In genomic region chr19:1040476-1041271, GRCh38 we compare ENCODE assay signal across 8 cellular contexts. TPM values are rescaled to one million over a fixed set of nuclear protein-coding genes. Genes with fewer than 3 reads are reported as not detected.
DNase-seq lines count a peak whose midpoint lies in the region; ATAC-seq and TF ChIP-seq lines count a peak whose summit lies in the region.

No MANE protein-coding gene starts in this region.

- no peaks in the 10 kb centered on the region for H3K27me3 ChIP-seq in CD8-positive, alpha-beta T cell (ENCODE audit: insufficient read depth, low read length)

- TF ChIP-seq CTCF in CD8-positive, alpha-beta T cell (IDR thresholded peaks at IDR 0.05) = no peak
- TF ChIP-seq CTCF in LNCaP clone FGC (IDR thresholded peaks at IDR 0.05; ENCODE audit: control insufficient read depth, extremely low read depth, insufficient read depth) (no peak), fibroblast of pulmonary artery (IDR thresholded peaks at IDR 0.05; ENCODE audit: low read length, missing control alignments) (no peak)

- peak overlapping the region; percentile 71 for H3K27ac ChIP-seq in CD8-positive, alpha-beta T cell (ENCODE audit: low read depth, low read length)

- H3K36me3 Mint-ChIP-seq in CD8-positive, alpha-beta T cell = peaks cover 65% of the 10 kb centered on the region
- peaks cover 42% of the 10 kb centered on the region for H3K36me3 Mint-ChIP-seq in activated T-helper 2 cell treated with anti-CD3 and anti-CD28 coated beads, Interferon-gamma antibody, Interleukin-2, Interleukin-4, amounts not matched to agents 10 μg/mL and 5 μg/mL and 100 μg/mL, durations not matched to agents 14 hours and 24 hours and 36 hours (ENCODE audit: low read depth)
- no peaks in the 10 kb centered on the region for H3K36me3 Mint-ChIP-seq in natural killer cell treated with Interleukin-12 subunit alpha and Interleukin-12 subunit beta and Interleukin-15 and Interleukin-18, amount 100 ng/mL, for 72 hours
- peaks cover 56% of the 10 kb centered on the region for H3K36me3 Mint-ChIP-seq in stimulated activated memory B cell treated with anti-CD40 and anti-IgM and Interleukin-4, amounts not matched to agents 10 μg/mL and 1 μg/mL and 100 μg/mL, for 72 hours

- peaks cover 19% of the 10 kb centered on the region for H3K36me3 ChIP-seq in CD8-positive, alpha-beta T cell (ENCODE audit: insufficient read depth, low read length)

- no peaks in the 10 kb centered on the region for H3K9me3 Mint-ChIP-seq in CD8-positive, alpha-beta T cell
- H3K9me3 Mint-ChIP-seq in activated T-helper 2 cell treated with anti-CD3 and anti-CD28 coated beads, Interferon-gamma antibody, Interleukin-2, Interleukin-4, amounts not matched to agents 10 μg/mL and 5 μg/mL and 100 μg/mL, durations not matched to agents 14 hours and 24 hours and 36 hours = no peaks in the 10 kb centered on the region
- H3K9me3 Mint-ChIP-seq in natural killer cell treated with Interleukin-12 subunit alpha and Interleukin-12 subunit beta and Interleukin-15 and Interleukin-18, amount 100 ng/mL, for 72 hours = no peaks in the 10 kb centered on the region
- no peaks in the 10 kb centered on the region for H3K9me3 Mint-ChIP-seq in stimulated activated memory B cell treated with anti-CD40 and anti-IgM and Interleukin-4, amounts not matched to agents 10 μg/mL and 1 μg/mL and 100 μg/mL, for 72 hours

- peaks cover 37% of the 10 kb centered on the region for H3K4me1 ChIP-seq in CD8-positive, alpha-beta T cell (ENCODE audit: insufficient read depth, low read length)

- peak overlapping the region; percentile 99 for H3K4me3 Mint-ChIP-seq in CD8-positive, alpha-beta T cell
- H3K4me3 Mint-ChIP-seq in activated T-helper 2 cell treated with anti-CD3 and anti-CD28 coated beads, Interferon-gamma antibody, Interleukin-2, Interleukin-4, amounts not matched to agents 10 μg/mL and 5 μg/mL and 100 μg/mL, durations not matched to agents 14 hours and 24 hours and 36 hours (ENCODE audit: low read depth) = peak overlapping the region; percentile 96
- peak overlapping the region; percentile 95 for H3K4me3 Mint-ChIP-seq in natural killer cell treated with Interleukin-12 subunit alpha and Interleukin-12 subunit beta and Interleukin-15 and Interleukin-18, amount 100 ng/mL, for 72 hours
- H3K4me3 Mint-ChIP-seq in stimulated activated memory B cell treated with anti-CD40 and anti-IgM and Interleukin-4, amounts not matched to agents 10 μg/mL and 1 μg/mL and 100 μg/mL, for 72 hours = peak overlapping the region; percentile 91

- H3K4me1 Mint-ChIP-seq in CD8-positive, alpha-beta T cell (ENCODE audit: low read depth) = peaks cover 49% of the 10 kb centered on the region
- peaks cover 33% of the 10 kb centered on the region for H3K4me1 Mint-ChIP-seq in activated T-helper 2 cell treated with anti-CD3 and anti-CD28 coated beads, Interferon-gamma antibody, Interleukin-2, Interleukin-4, amounts not matched to agents 10 μg/mL and 5 μg/mL and 100 μg/mL, durations not matched to agents 14 hours and 24 hours and 36 hours (ENCODE audit: low read depth)
- peaks cover 29 to 36% of the 10 kb centered on the region in 2 donors for H3K4me1 Mint-ChIP-seq in natural killer cell treated with Interleukin-12 subunit alpha and Interleukin-12 subunit beta and Interleukin-15 and Interleukin-18, amount 100 ng/mL, for 72 hours (ENCODE audit: low read depth in 2 of 2)
- peaks cover 65% of the 10 kb centered on the region for H3K4me1 Mint-ChIP-seq in stimulated activated memory B cell treated with anti-CD40 and anti-IgM and Interleukin-4, amounts not matched to agents 10 μg/mL and 1 μg/mL and 100 μg/mL, for 72 hours

- intact Hi-C loops in CD8-positive, alpha-beta T cell (cut with DNase I, micrococcal nuclease) = loop anchor here (1.0 to 2.0 kb wide), 4 partner anchors 19 to 115 kb away; partner anchors contain the start of genes ARHGAP45 (in 2 of the 2), RNU6-2 (in 2 of the 2) and TMEM259 (in 2 of the 2)
- intact Hi-C loops in activated T-helper 2 cell treated with anti-CD3 and anti-CD28 coated beads, Interferon-gamma antibody, Interleukin-2, Interleukin-4, amounts not matched to agents 10 μg/mL and 5 μg/mL and 100 μg/mL, durations not matched to agents 14 hours and 24 hours and 36 hours (cut with micrococcal nuclease) = loop anchor here (1.0 to 2.0 kb wide), 2 partner anchors 12 to 28 kb away; no protein-coding TSS in a partner anchor

- peak; percentile 45 for ATAC-seq in CD8-positive, alpha-beta T cell
- peak; percentile 34 for ATAC-seq in GM21717 (IDR thresholded peaks at IDR 0.05; ENCODE audit: unreplicated experiment)
- ATAC-seq in natural killer cell treated with Interleukin-12 subunit alpha and Interleukin-12 subunit beta and Interleukin-15 and Interleukin-18, amount 100 ng/mL, for 72 hours = peak; percentile 78 to 79
- peak; percentile 75 for ATAC-seq in stimulated activated memory B cell treated with anti-CD40 and anti-IgM and Interleukin-4, amounts not matched to agents 10 μg/mL and 1 μg/mL and 100 μg/mL, for 72 hours

- H3K9me3 ChIP-seq in CD8-positive, alpha-beta T cell (ENCODE audit: low read length) = no peaks in the 10 kb centered on the region

- peak overlapping the region; percentile 96 for H3K4me3 ChIP-seq in CD8-positive, alpha-beta T cell (ENCODE audit: low read depth, low read length)
- H3K4me3 ChIP-seq in LNCaP clone FGC (ENCODE audit: low read depth, low read length) = peak overlapping the region; percentile 91
- peak overlapping the region; percentile 70 for H3K4me3 ChIP-seq in fibroblast of pulmonary artery (replicated peaks; ENCODE audit: low read depth, low read length)

- CTCF ChIA-PET in CD8-positive, alpha-beta T cell (lab: Charles Lee) = interaction anchor here (0.6 to 7.6 kb wide), 11 partner anchors 10 to 271 kb away, joined by 3 to 68 read pairs (median 5); partner anchors contain the start of genes ARHGAP45, CNN2, POLR2E and RNU6-2

- DNase-seq in CD8-positive, alpha-beta T cell = peak; percentile 74 to 92 (median 87)
- DNase-seq in LNCaP clone FGC (ENCODE audit: low read depth) (peak; percentile 93), RPMI8226 (peak; percentile 94), fibroblast of pulmonary artery (ENCODE audit: low read depth) (peak; percentile 94)
- peak; percentile 92 for DNase-seq in activated T-helper 2 cell treated with anti-CD3 and anti-CD28 coated beads, Interferon-gamma antibody, Interleukin-2, Interleukin-4, amounts not matched to agents 10 μg/mL and 5 μg/mL and 100 μg/mL, durations not matched to agents 14 hours and 24 hours and 36 hours (ENCODE audit: low spot score)
- DNase-seq in natural killer cell treated with Interleukin-12 subunit alpha and Interleukin-12 subunit beta and Interleukin-15 and Interleukin-18, amount 100 ng/mL, for 72 hours (ENCODE audit: low spot score) = peak; percentile 94

- H3K27ac Mint-ChIP-seq in CD8-positive, alpha-beta T cell = peak overlapping the region; percentile 96
- H3K27ac Mint-ChIP-seq in activated T-helper 2 cell treated with anti-CD3 and anti-CD28 coated beads, Interferon-gamma antibody, Interleukin-2, Interleukin-4, amounts not matched to agents 10 μg/mL and 5 μg/mL and 100 μg/mL, durations not matched to agents 14 hours and 24 hours and 36 hours = peak overlapping the region; percentile 64
- peak overlapping the region; percentile 80 to 96 for H3K27ac Mint-ChIP-seq in natural killer cell treated with Interleukin-12 subunit alpha and Interleukin-12 subunit beta and Interleukin-15 and Interleukin-18, amount 100 ng/mL, for 72 hours
- H3K27ac Mint-ChIP-seq in stimulated activated memory B cell treated with anti-CD40 and anti-IgM and Interleukin-4, amounts not matched to agents 10 μg/mL and 1 μg/mL and 100 μg/mL, for 72 hours = peak overlapping the region; percentile 96

- POLR2A ChIA-PET in CD8-positive, alpha-beta T cell (lab: Charles Lee) = interaction anchor here (0.6 to 8.3 kb wide), 19 partner anchors 8 to 228 kb away, joined by 3 to 148 read pairs (median 5); partner anchors contain the start of genes ARHGAP45, CNN2, GPX4 and RNU6-2

- no peaks in the 10 kb centered on the region for H3K27me3 Mint-ChIP-seq in CD8-positive, alpha-beta T cell (ENCODE audit: low read depth)
- no peaks in the 10 kb centered on the region for H3K27me3 Mint-ChIP-seq in activated T-helper 2 cell treated with anti-CD3 and anti-CD28 coated beads, Interferon-gamma antibody, Interleukin-2, Interleukin-4, amounts not matched to agents 10 μg/mL and 5 μg/mL and 100 μg/mL, durations not matched to agents 14 hours and 24 hours and 36 hours (ENCODE audit: low read depth)
- no peaks in the 10 kb centered on the region for H3K27me3 Mint-ChIP-seq in natural killer cell treated with Interleukin-12 subunit alpha and Interleukin-12 subunit beta and Interleukin-15 and Interleukin-18, amount 100 ng/mL, for 72 hours
- no peaks in the 10 kb centered on the region for H3K27me3 Mint-ChIP-seq in stimulated activated memory B cell treated with anti-CD40 and anti-IgM and Interleukin-4, amounts not matched to agents 10 μg/mL and 1 μg/mL and 100 μg/mL, for 72 hours

RNA-seq across cellular contexts. Expression of gene ABCA7, which starts 0.8 kb away (rescaled TPM):
- 10 to 100 TPM; 93.3 to 98.0 TPM for total RNA-seq in CD8-positive, alpha-beta T cell
- total RNA-seq in activated T-helper 2 cell treated with anti-CD3 and anti-CD28 coated beads, Interferon-gamma antibody, Interleukin-2, Interleukin-4, amounts not matched to agents 10 μg/mL and 5 μg/mL and 100 μg/mL, durations not matched to agents 14 hours and 24 hours and 36 hours = 17.2 and 19.6 TPM in 2 replicates
- 10 to 100 TPM; 53.7 to 69.9 TPM for total RNA-seq in natural killer cell treated with Interleukin-12 subunit alpha and Interleukin-12 subunit beta and Interleukin-15 and Interleukin-18, amount 100 ng/mL, for 72 hours

RNA-seq across cellular contexts. Expression of gene CNN2, which starts 14.3 kb away (rescaled TPM):
- 100 to 1,000 TPM; 382 to 392 TPM for total RNA-seq in CD8-positive, alpha-beta T cell
- total RNA-seq in activated T-helper 2 cell treated with anti-CD3 and anti-CD28 coated beads, Interferon-gamma antibody, Interleukin-2, Interleukin-4, amounts not matched to agents 10 μg/mL and 5 μg/mL and 100 μg/mL, durations not matched to agents 14 hours and 24 hours and 36 hours = 160 and 163 TPM in 2 replicates
- total RNA-seq in natural killer cell treated with Interleukin-12 subunit alpha and Interleukin-12 subunit beta and Interleukin-15 and Interleukin-18, amount 100 ng/mL, for 72 hours = 100 to 1,000 TPM; 119 to 141 TPM

RNA-seq across cellular contexts. Expression of gene RNU6-2, which starts 19.4 kb away (rescaled TPM):
- not detected for total RNA-seq in CD8-positive, alpha-beta T cell
- not detected in 2 replicates for total RNA-seq in activated T-helper 2 cell treated with anti-CD3 and anti-CD28 coated beads, Interferon-gamma antibody, Interleukin-2, Interleukin-4, amounts not matched to agents 10 μg/mL and 5 μg/mL and 100 μg/mL, durations not matched to agents 14 hours and 24 hours and 36 hours
- not detected for total RNA-seq in natural killer cell treated with Interleukin-12 subunit alpha and Interleukin-12 subunit beta and Interleukin-15 and Interleukin-18, amount 100 ng/mL, for 72 hours

RNA-seq across cellular contexts. Expression of gene TMEM259, which starts 19.8 kb away (rescaled TPM):
- total RNA-seq in CD8-positive, alpha-beta T cell = 100 to 1,000 TPM; 408 to 443 TPM
- total RNA-seq in activated T-helper 2 cell treated with anti-CD3 and anti-CD28 coated beads, Interferon-gamma antibody, Interleukin-2, Interleukin-4, amounts not matched to agents 10 μg/mL and 5 μg/mL and 100 μg/mL, durations not matched to agents 14 hours and 24 hours and 36 hours = 137 and 138 TPM in 2 replicates
- total RNA-seq in natural killer cell treated with Interleukin-12 subunit alpha and Interleukin-12 subunit beta and Interleukin-15 and Interleukin-18, amount 100 ng/mL, for 72 hours = 100 to 1,000 TPM; 150 to 267 TPM

RNA-seq across cellular contexts. Expression of gene ARHGAP45, which starts 26.3 kb away (rescaled TPM):
- 100 to 1,000 TPM; 901 to 938 TPM for total RNA-seq in CD8-positive, alpha-beta T cell
- 158 TPM in 2 replicates for total RNA-seq in activated T-helper 2 cell treated with anti-CD3 and anti-CD28 coated beads, Interferon-gamma antibody, Interleukin-2, Interleukin-4, amounts not matched to agents 10 μg/mL and 5 μg/mL and 100 μg/mL, durations not matched to agents 14 hours and 24 hours and 36 hours
- total RNA-seq in natural killer cell treated with Interleukin-12 subunit alpha and Interleukin-12 subunit beta and Interleukin-15 and Interleukin-18, amount 100 ng/mL, for 72 hours = 100 to 1,000 TPM; 320 to 338 TPM

Comparison
In these comparisons a context has a peak if more than half of its experiments do, and no peak if none do; other contexts are left out.
1. Peak in every context shown above with its lines: DNase-seq, ATAC-seq, H3K4me3 ChIP-seq and H3K27ac ChIP-seq.